ENCODE assay signal across 8 cellular contexts in genomic region chr2:186486651-186487647, GRCh38. TPM values are rescaled to one million over a fixed set of nuclear protein-coding genes. Genes with fewer than 3 reads are reported as not detected.
A peak's percentile ranks its signal among the peaks of the same experiment; 100 is the strongest.
DNase-seq lines count a peak whose midpoint lies in the region; ATAC-seq, FAIRE-seq and TF ChIP-seq lines count a peak whose summit lies in the region.

No MANE protein-coding gene starts in this region.

- H3K4me3 ChIP-seq in AG10803 (ENCODE audit: low read length): peak overlapping the region; percentile 89
- H3K4me3 ChIP-seq in SJSA1: peak overlapping the region; percentile 71
- H3K4me3 ChIP-seq in neural cell (ENCODE audit: low read length): peak overlapping the region; percentile 85

- H3K9ac ChIP-seq in neural cell (ENCODE audit: low read length): peak overlapping the region; percentile 90

- no peaks in the 10 kb centered on the region for H3K9me2 ChIP-seq in neural cell (ENCODE audit: insufficient read depth, low read length)

- no peak for TF ChIP-seq POLR2A in H54 (IDR thresholded peaks at IDR 0.05; ENCODE audit: low read depth, low read length)

- H3K27ac ChIP-seq in SJSA1: peak overlapping the region; percentile 77
- peak overlapping the region; percentile 80 for H3K27ac ChIP-seq in epithelial cell of prostate
- peak overlapping the region; percentile 94 for H3K27ac ChIP-seq in neural cell (ENCODE audit: low read length)

- H3K36me3 ChIP-seq in SJSA1 (peaks cover 15% of the 10 kb centered on the region), neural cell (ENCODE audit: insufficient read depth, low read length) (no peaks in the 10 kb centered on the region)

- H4K20me1 ChIP-seq in neural cell (ENCODE audit: insufficient read depth): no peaks in the 10 kb centered on the region

- peaks cover 20% of the 10 kb centered on the region for H3K4me1 ChIP-seq in SJSA1 (replicated peaks)

- DNase-seq in AG10803 (ENCODE audit: low read depth) (peak; percentile 18), H54 (ENCODE audit: insufficient read length, low spot score) (no peak), SJSA1 (ENCODE audit: low read depth in 1 of 2, low spot score in 2 of 2) (no peak), epithelial cell of prostate (ENCODE audit: low read depth, low spot score) (no peak), GM10266 (ENCODE audit: extremely low spot score) (no peak)

- TF ChIP-seq RAD21 in neural cell (conservative IDR thresholded peaks at IDR 0.05): no peak

- peak overlapping the region; percentile 93 for H2AFZ ChIP-seq in neural cell (ENCODE audit: low read depth, low read length)

- TF ChIP-seq CTCF in AG10803 (conservative IDR thresholded peaks at IDR 0.05; ENCODE audit: low read length): no peak
- no peak for TF ChIP-seq CTCF in neural cell (IDR thresholded peaks at IDR 0.05; ENCODE audit: poor library complexity, severe bottlenecking)
- no peak for TF ChIP-seq CTCF in GM10266 (IDR thresholded peaks at IDR 0.05; ENCODE audit: control insufficient read depth, insufficient read depth, low read depth, missing control alignments)

- H3K4me2 ChIP-seq in neural cell (ENCODE audit: low read length): peak overlapping the region; percentile 99

- H3K79me2 ChIP-seq in neural cell (replicated peaks; ENCODE audit: insufficient read depth, low read length): peaks cover 55% of the 10 kb centered on the region

- ATAC-seq in GM19328 (IDR thresholded peaks at IDR 0.05; ENCODE audit: unreplicated experiment) (no peak), HG03442 (IDR thresholded peaks at IDR 0.05; ENCODE audit: unreplicated experiment) (no peak)

- peak; percentile 45 for FAIRE-seq in H54 (lab: Jason Lieb, UNC)

- H3K27me3 ChIP-seq in SJSA1 (replicated peaks) (no peaks in the 10 kb centered on the region), neural cell (ENCODE audit: insufficient read depth, low read depth, low read length) (no peaks in the 10 kb centered on the region)

- TF ChIP-seq EP300 in neural cell (conservative IDR thresholded peaks at IDR 0.05; ENCODE audit: poor library complexity, severe bottlenecking): no peak

- H3F3A ChIP-seq in neural cell (ENCODE audit: insufficient read depth, low read length, poor library complexity, severe bottlenecking): no peaks in the 10 kb centered on the region

- no peaks in the 10 kb centered on the region for H3K9me3 ChIP-seq in SJSA1 (replicated peaks)
- H3K9me3 ChIP-seq in neural cell (ENCODE audit: low read length): no peaks in the 10 kb centered on the region

TF ChIP-seq in neural cell, 6 proteins besides CTCF, POLR2A, EP300 and RAD21:
- TF ChIP-seq POLR2AphosphoS5 (IDR thresholded peaks at IDR 0.05): no peak
- peak; percentile 65 for TF ChIP-seq REST (IDR thresholded peaks at IDR 0.05; ENCODE audit: borderline replicate concordance)
- no peak for TF ChIP-seq EZH2 (IDR thresholded peaks at IDR 0.05; ENCODE audit: borderline replicate concordance, insufficient read depth, low read length, poor library complexity, severe bottlenecking)
- no peak for TF ChIP-seq SMC3 (conservative IDR thresholded peaks at IDR 0.05; ENCODE audit: poor library complexity)
- no peak for TF ChIP-seq TAF1 (IDR thresholded peaks at IDR 0.05; ENCODE audit: low read depth)
- peak; percentile 37 for TF ChIP-seq MXI1 (conservative IDR thresholded peaks at IDR 0.05; ENCODE audit: poor library complexity, severe bottlenecking)

RNA-seq across cellular contexts. Expression of gene ZC3H15, which starts 0.9 kb away (rescaled TPM):
- total RNA-seq in SJSA1 (2014; rRNA removed; shearing (Covaris generic)): 81.7 and 96.7 TPM in 2 replicates
- 122 and 149 TPM in 2 replicates for polyA plus RNA-seq in neural cell
- 105 and 108 TPM in 2 replicates for polyA minus RNA-seq in neural cell
